In genomic region chr10:11631890-11632587, GRCh38 we compare ENCODE assay signal across 9 cellular contexts. TPM values are rescaled to one million over a fixed set of nuclear protein-coding genes. Genes with fewer than 3 reads are reported as not detected.
DNase-seq lines count a peak whose midpoint lies in the region; ATAC-seq and TF ChIP-seq lines count a peak whose summit lies in the region.
"Had no signal": no experiment of that assay in that cellular context is flagged by ENCODE, and none has a peak within 500 bp of the region (broad histone marks: within the 10 kb centered on the region; RNA-seq: fewer than 3 reads in every experiment).

No MANE protein-coding gene starts in this region.

- no peaks in the 10 kb centered on the region for H3K79me2 ChIP-seq in OCI-LY3 (ENCODE audit: low read length)

- H3K4me2 ChIP-seq in OCI-LY3 (ENCODE audit: low read length), result peak overlapping the region; percentile 56

- peak overlapping the region; percentile 37 for H3K27ac Mint-ChIP-seq in activated CD8-positive, alpha-beta memory T cell treated with anti-CD3 and anti-CD28 coated beads, Interleukin-2, amount 10 ng/mL, durations not matched to agents 7 days and 5 days
- no peak overlapping the region for H3K27ac Mint-ChIP-seq in stimulated activated effector memory CD8-positive, alpha-beta T cell treated with anti-CD3 and anti-CD28 coated beads, Interleukin-12 subunit alpha, Interleukin-12 subunit beta, amount 100 ng/mL, for 72 hours

- no peak overlapping the region for H3K4me3 Mint-ChIP-seq in activated CD8-positive, alpha-beta memory T cell treated with anti-CD3 and anti-CD28 coated beads, Interleukin-2, amount 10 ng/mL, durations not matched to agents 7 days and 5 days
- H3K4me3 Mint-ChIP-seq in stimulated activated effector memory CD8-positive, alpha-beta T cell treated with anti-CD3 and anti-CD28 coated beads, Interleukin-12 subunit alpha, Interleukin-12 subunit beta, amount 100 ng/mL, for 72 hours, result no peak overlapping the region

- ATAC-seq in activated CD8-positive, alpha-beta memory T cell treated with anti-CD3 and anti-CD28 coated beads, Interleukin-2, amount 10 ng/mL, durations not matched to agents 7 days and 5 days, result peak; percentile 95
- ATAC-seq in HG02884 (IDR thresholded peaks at IDR 0.05; ENCODE audit: unreplicated experiment) (peak; percentile 99), SK-N-SH treated with all-trans-retinoic acid at 6 μM for 48 hours (no peak), omental fat pad (ENCODE audit: low FRiP score) (no peak), gastroesophageal sphincter (no peak)
- peak; percentile 99 for ATAC-seq in stimulated activated effector memory CD8-positive, alpha-beta T cell treated with anti-CD3 and anti-CD28 coated beads, Interleukin-12 subunit alpha, Interleukin-12 subunit beta, amount 100 ng/mL, for 72 hours

- H3K27ac ChIP-seq in OCI-LY3 (ENCODE audit: low read length), result peak overlapping the region; percentile 56
- no peak overlapping the region for H3K27ac ChIP-seq in gastroesophageal sphincter

- peaks cover 63% of the 10 kb centered on the region for H3K27me3 Mint-ChIP-seq in activated CD8-positive, alpha-beta memory T cell treated with anti-CD3 and anti-CD28 coated beads, Interleukin-2, amount 10 ng/mL, durations not matched to agents 7 days and 5 days

- H3K36me3 ChIP-seq in OCI-LY3 (replicated peaks; ENCODE audit: low read depth, low read length) (no peaks in the 10 kb centered on the region), gastroesophageal sphincter (no peaks in the 10 kb centered on the region)

- WGBS in gastroesophageal sphincter (ENCODE audit: low coverage in 1 of 2), 2 donors, result 80 to 82% methylated on average over 8 of the region's 8 CpGs

- peak overlapping the region; percentile 32 for H3K4me3 ChIP-seq in OCI-LY3 (ENCODE audit: low read length)
- H3K4me3 ChIP-seq in gastroesophageal sphincter, result no peak overlapping the region

- H3K27me3 ChIP-seq in OCI-LY3 (ENCODE audit: low read depth, low read length) (no peaks in the 10 kb centered on the region), gastroesophageal sphincter (no peaks in the 10 kb centered on the region)

- H3K9me3 ChIP-seq in OCI-LY3 (ENCODE audit: insufficient read depth, low read length) (no peaks in the 10 kb centered on the region), gastroesophageal sphincter (no peaks in the 10 kb centered on the region)

- H2AFZ ChIP-seq in OCI-LY3 (ENCODE audit: low read depth, low read length), result no peak overlapping the region

- TF ChIP-seq POLR2A in gastroesophageal sphincter (IDR thresholded peaks at IDR 0.05), result no peak

- H3K36me3 Mint-ChIP-seq in activated CD8-positive, alpha-beta memory T cell treated with anti-CD3 and anti-CD28 coated beads, Interleukin-2, amount 10 ng/mL, durations not matched to agents 7 days and 5 days, result peaks cover 3% of the 10 kb centered on the region
- no peaks in the 10 kb centered on the region for H3K36me3 Mint-ChIP-seq in stimulated activated effector memory CD8-positive, alpha-beta T cell treated with anti-CD3 and anti-CD28 coated beads, Interleukin-12 subunit alpha, Interleukin-12 subunit beta, amount 100 ng/mL, for 72 hours

- peak overlapping the region; percentile 29; the same call in 1 of the 2 replicates for H3K9ac ChIP-seq in OCI-LY3 (ENCODE audit: low read length)

- TF ChIP-seq CTCF in OCI-LY3 (IDR thresholded peaks at IDR 0.05; ENCODE audit: low read depth, low read length), result no peak
- no peak for TF ChIP-seq CTCF in omental fat pad (IDR thresholded peaks at IDR 0.05)
- TF ChIP-seq CTCF in gastroesophageal sphincter (IDR thresholded peaks at IDR 0.05), result no peak

- H3K9me3 Mint-ChIP-seq in activated CD8-positive, alpha-beta memory T cell treated with anti-CD3 and anti-CD28 coated beads, Interleukin-2, amount 10 ng/mL, durations not matched to agents 7 days and 5 days (ENCODE audit: low read depth), result no peaks in the 10 kb centered on the region
- no peaks in the 10 kb centered on the region for H3K9me3 Mint-ChIP-seq in stimulated activated effector memory CD8-positive, alpha-beta T cell treated with anti-CD3 and anti-CD28 coated beads, Interleukin-12 subunit alpha, Interleukin-12 subunit beta, amount 100 ng/mL, for 72 hours

- peaks cover 23% of the 10 kb centered on the region for H3K4me1 ChIP-seq in OCI-LY3 (ENCODE audit: low read length)
- no peaks in the 10 kb centered on the region for H3K4me1 ChIP-seq in gastroesophageal sphincter

- no peak for TF ChIP-seq EP300 in gastroesophageal sphincter (IDR thresholded peaks at IDR 0.05)

- no peaks in the 10 kb centered on the region for H4K20me1 ChIP-seq in OCI-LY3 (ENCODE audit: insufficient read depth, low read length)

- peaks cover 9% of the 10 kb centered on the region for H3K4me1 Mint-ChIP-seq in activated CD8-positive, alpha-beta memory T cell treated with anti-CD3 and anti-CD28 coated beads, Interleukin-2, amount 10 ng/mL, durations not matched to agents 7 days and 5 days
- no peaks in the 10 kb centered on the region for H3K4me1 Mint-ChIP-seq in stimulated activated effector memory CD8-positive, alpha-beta T cell treated with anti-CD3 and anti-CD28 coated beads, Interleukin-12 subunit alpha, Interleukin-12 subunit beta, amount 100 ng/mL, for 72 hours

- CTCF ChIA-PET in activated CD8-positive, alpha-beta memory T cell treated with anti-CD3 and anti-CD28 coated beads, Interleukin-2, amount 10 ng/mL, durations not matched to agents 7 days and 5 days (lab: Charles Lee), result interaction anchor here (1.7 to 1.9 kb wide), 2 partner anchors 20 to 78 kb away, joined by 4 to 6 read pairs; no protein-coding TSS in a partner anchor

- DNase-seq in activated CD8-positive, alpha-beta memory T cell treated with anti-CD3 and anti-CD28 coated beads, Interleukin-2, amount 10 ng/mL, durations not matched to agents 7 days and 5 days, result peak; percentile 75
- no peak for DNase-seq in activated CD8-positive, alpha-beta memory T cell treated with anti-CD3 and anti-CD28 coated beads, Interleukin-2, amount 50 U/mL, for 4 hours
- no peak for DNase-seq in stimulated activated effector memory CD8-positive, alpha-beta T cell treated with anti-CD3 and anti-CD28 coated beads, Interleukin-12 subunit alpha, Interleukin-12 subunit beta, amount 100 ng/mL, for 72 hours (ENCODE audit: low spot score in 2 of 2)
- no peak for DNase-seq in omental fat pad (ENCODE audit: low spot score)
- DNase-seq: NCI-H1436 had no signal

TF ChIP-seq in SK-N-SH treated with all-trans-retinoic acid at 6 μM for 48 hours, 23 proteins besides CTCF, POLR2A, EP300 and RAD21 (continues in another document):
- TF ChIP-seq TCF4 (CRISPR knock-in tag; IDR thresholded peaks at IDR 0.05; ENCODE audit: borderline replicate concordance) (no peak), CSDC2 (CRISPR knock-in tag; IDR thresholded peaks at IDR 0.05) (no peak), ISL1 (CRISPR knock-in tag; IDR thresholded peaks at IDR 0.05) (no peak), ZNF70 (CRISPR knock-in tag; IDR thresholded peaks at IDR 0.05) (no peak), ZNF565 (CRISPR knock-in tag; conservative IDR thresholded peaks at IDR 0.05; ENCODE audit: low read depth) (no peak), TSHZ2 (CRISPR knock-in tag; IDR thresholded peaks at IDR 0.05) (no peak), PATZ1 (CRISPR knock-in tag; IDR thresholded peaks at IDR 0.05; ENCODE audit: borderline replicate concordance) (no peak), ZFP30 (CRISPR knock-in tag; IDR thresholded peaks at IDR 0.05) (no peak)

RNA-seq across cellular contexts. Expression of gene USP6NL, which starts 20.6 kb away (rescaled TPM):
- 1 to 10 TPM in 1 of 2 experiments, under 1 TPM in 1; 0.49 to 1.1 TPM for total RNA-seq in activated CD8-positive, alpha-beta memory T cell treated with anti-CD3 and anti-CD28 coated beads, Interleukin-2, amount 10 ng/mL, durations not matched to agents 7 days and 5 days
- total RNA-seq in omental fat pad, result 10 to 100 TPM; 13.9 to 17.1 (median 15.8) TPM
- 10 to 100 TPM in 3 of 4 donors, 1 to 10 TPM in 1; 9.0 to 14.7 (median 12.5) TPM for total RNA-seq in gastroesophageal sphincter

Comparison
In these comparisons a context has a peak if more than half of its experiments do, and no peak if none do; other contexts are left out.
1. ATAC-seq: peak in activated CD8-positive, alpha-beta memory T cell treated with anti-CD3 and anti-CD28 coated beads, Interleukin-2, amount 10 ng/mL, durations not matched to agents 7 days and 5 days (single experiment), HG02884 (single experiment) and stimulated activated effector memory CD8-positive, alpha-beta T cell treated with anti-CD3 and anti-CD28 coated beads, Interleukin-12 subunit alpha, Interleukin-12 subunit beta, amount 100 ng/mL, for 72 hours (single experiment); none in SK-N-SH treated with all-trans-retinoic acid at 6 μM for 48 hours (single experiment), omental fat pad (single experiment) and gastroesophageal sphincter (single experiment).
2. RNA of gene USP6NL, which starts 20.6 kb away (total RNA-seq): 13.9 to 17.1 TPM in omental fat pad and 9.0 to 14.7 TPM in gastroesophageal sphincter; 0.49 to 1.1 TPM in activated CD8-positive, alpha-beta memory T cell treated with anti-CD3 and anti-CD28 coated beads, Interleukin-2, amount 10 ng/mL, durations not matched to agents 7 days and 5 days; every median in the first group is over 4 times any median in the second.